Comparison of ENCODE assay signal across 1 cellular context in the genomic region with DNA sequence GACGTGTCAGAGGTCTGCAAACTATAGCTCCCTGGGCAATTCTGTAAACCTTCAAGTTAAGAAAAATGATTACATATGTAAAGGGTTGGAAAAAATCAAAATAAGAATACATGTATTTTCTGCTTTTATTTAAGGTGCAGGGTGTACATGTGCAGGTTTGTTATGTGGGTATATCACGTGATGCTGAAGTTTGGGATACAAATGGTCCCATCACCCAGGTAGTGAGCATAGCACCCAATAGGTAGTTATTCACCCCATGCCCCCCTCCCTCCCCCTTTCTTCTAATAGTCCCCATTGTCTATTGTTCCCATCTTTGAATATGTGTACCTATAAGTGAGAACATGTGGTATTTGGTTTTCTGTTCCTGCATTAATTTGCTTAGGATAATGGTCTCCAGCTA.
A peak's percentile ranks its signal among the peaks of the same experiment; 100 is the strongest.
TF ChIP-seq lines count a peak whose summit lies in the region.

No MANE protein-coding gene starts in this region.

TF ChIP-seq in HepG2, 621 proteins besides CTCF, POLR2A, EP300 and RAD21:
- no peak for TF ChIP-seq CENPX (CRISPR knock-in tag; IDR thresholded peaks at IDR 0.05)
- no peak for TF ChIP-seq RFX5 (IDR thresholded peaks at IDR 0.05; ENCODE audit: low read depth, low read length)
- TF ChIP-seq ZNF572 (CRISPR knock-in tag; IDR thresholded peaks at IDR 0.05) = no peak
- no peak for TF ChIP-seq NR1H2 (CRISPR knock-in tag; IDR thresholded peaks at IDR 0.05; ENCODE audit: borderline replicate concordance, low read depth)
- TF ChIP-seq, protein P1, sequence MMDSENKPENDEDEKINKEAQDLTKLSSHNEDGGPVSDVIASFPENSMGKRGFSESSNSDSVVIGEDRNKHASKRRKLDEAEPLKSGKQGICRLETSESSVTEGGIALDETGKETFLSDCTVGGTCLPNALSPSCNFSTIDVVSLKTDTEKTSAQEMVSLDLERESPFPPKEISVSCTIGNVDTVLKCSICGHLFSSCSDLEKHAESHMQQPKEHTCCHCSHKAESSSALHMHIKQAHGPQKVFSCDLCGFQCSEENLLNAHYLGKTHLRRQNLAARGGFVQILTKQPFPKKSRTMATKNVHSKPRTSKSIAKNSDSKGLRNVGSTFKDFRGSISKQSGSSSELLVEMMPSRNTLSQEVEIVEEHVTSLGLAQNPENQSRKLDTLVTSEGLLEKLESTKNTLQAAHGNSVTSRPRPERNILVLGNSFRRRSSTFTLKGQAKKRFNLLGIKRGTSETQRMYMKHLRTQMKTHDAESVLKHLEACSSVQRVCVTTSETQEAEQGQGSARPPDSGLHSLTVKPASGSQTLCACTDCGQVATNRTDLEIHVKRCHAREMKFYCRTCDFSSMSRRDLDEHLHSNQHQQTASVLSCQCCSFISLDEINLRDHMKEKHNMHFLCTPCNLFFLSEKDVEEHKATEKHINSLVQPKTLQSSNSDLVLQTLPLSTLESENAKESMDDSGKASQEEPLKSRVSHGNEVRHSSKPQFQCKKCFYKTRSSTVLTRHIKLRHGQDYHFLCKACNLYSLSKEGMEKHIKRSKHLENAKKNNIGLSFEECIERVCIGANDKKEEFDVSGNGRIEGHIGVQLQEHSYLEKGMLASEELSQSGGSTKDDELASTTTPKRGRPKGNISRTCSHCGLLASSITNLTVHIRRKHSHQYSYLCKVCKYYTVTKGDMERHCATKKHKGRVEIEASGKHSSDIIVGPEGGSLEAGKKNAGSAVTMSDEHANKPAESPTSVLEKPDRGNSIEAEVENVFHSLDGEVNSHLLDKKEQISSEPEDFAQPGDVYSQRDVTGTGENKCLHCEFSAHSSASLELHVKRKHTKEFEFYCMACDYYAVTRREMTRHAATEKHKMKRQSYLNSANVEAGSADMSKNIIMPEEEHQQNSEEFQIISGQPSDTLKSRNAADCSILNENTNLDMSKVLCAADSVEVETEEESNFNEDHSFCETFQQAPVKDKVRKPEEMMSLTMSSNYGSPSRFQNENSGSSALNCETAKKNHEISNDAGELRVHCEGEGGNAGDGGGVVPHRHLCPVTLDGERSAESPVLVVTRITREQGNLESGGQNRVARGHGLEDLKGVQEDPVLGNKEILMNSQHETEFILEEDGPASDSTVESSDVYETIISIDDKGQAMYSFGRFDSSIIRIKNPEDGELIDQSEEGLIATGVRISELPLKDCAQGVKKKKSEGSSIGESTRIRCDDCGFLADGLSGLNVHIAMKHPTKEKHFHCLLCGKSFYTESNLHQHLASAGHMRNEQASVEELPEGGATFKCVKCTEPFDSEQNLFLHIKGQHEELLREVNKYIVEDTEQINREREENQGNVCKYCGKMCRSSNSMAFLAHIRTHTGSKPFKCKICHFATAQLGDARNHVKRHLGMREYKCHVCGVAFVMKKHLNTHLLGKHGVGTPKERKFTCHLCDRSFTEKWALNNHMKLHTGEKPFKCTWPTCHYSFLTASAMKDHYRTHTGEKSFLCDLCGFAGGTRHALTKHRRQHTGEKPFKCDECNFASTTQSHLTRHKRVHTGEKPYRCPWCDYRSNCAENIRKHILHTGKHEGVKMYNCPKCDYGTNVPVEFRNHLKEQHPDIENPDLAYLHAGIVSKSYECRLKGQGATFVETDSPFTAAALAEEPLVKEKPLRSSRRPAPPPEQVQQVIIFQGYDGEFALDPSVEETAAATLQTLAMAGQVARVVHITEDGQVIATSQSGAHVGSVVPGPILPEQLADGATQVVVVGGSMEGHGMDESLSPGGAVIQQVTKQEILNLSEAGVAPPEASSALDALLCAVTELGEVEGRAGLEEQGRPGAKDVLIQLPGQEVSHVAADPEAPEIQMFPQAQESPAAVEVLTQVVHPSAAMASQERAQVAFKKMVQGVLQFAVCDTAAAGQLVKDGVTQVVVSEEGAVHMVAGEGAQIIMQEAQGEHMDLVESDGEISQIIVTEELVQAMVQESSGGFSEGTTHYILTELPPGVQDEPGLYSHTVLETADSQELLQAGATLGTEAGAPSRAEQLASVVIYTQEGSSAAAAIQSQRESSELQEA (CRISPR knock-in tag; IDR thresholded peaks at IDR 0.05; ENCODE audit: not compliant biosample characterization) = no peak
- TF ChIP-seq HNRNPK (IDR thresholded peaks at IDR 0.05; ENCODE audit: low read depth, low read length, poor library complexity, severe bottlenecking) = peak; percentile 38
- TF ChIP-seq, protein P2, sequence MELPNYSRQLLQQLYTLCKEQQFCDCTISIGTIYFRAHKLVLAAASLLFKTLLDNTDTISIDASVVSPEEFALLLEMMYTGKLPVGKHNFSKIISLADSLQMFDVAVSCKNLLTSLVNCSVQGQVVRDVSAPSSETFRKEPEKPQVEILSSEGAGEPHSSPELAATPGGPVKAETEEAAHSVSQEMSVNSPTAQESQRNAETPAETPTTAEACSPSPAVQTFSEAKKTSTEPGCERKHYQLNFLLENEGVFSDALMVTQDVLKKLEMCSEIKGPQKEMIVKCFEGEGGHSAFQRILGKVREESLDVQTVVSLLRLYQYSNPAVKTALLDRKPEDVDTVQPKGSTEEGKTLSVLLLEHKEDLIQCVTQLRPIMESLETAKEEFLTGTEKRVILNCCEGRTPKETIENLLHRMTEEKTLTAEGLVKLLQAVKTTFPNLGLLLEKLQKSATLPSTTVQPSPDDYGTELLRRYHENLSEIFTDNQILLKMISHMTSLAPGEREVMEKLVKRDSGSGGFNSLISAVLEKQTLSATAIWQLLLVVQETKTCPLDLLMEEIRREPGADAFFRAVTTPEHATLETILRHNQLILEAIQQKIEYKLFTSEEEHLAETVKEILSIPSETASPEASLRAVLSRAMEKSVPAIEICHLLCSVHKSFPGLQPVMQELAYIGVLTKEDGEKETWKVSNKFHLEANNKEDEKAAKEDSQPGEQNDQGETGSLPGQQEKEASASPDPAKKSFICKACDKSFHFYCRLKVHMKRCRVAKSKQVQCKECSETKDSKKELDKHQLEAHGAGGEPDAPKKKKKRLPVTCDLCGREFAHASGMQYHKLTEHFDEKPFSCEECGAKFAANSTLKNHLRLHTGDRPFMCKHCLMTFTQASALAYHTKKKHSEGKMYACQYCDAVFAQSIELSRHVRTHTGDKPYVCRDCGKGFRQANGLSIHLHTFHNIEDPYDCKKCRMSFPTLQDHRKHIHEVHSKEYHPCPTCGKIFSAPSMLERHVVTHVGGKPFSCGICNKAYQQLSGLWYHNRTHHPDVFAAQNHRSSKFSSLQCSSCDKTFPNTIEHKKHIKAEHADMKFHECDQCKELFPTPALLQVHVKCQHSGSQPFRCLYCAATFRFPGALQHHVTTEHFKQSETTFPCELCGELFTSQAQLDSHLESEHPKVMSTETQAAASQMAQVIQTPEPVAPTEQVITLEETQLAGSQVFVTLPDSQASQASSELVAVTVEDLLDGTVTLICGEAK (IDR thresholded peaks at IDR 0.05) = no peak
- TF ChIP-seq, protein P2 (CRISPR knock-in tag; IDR thresholded peaks at IDR 0.05) = no peak
- TF ChIP-seq MYC (CRISPR knock-in tag; IDR thresholded peaks at IDR 0.05; ENCODE audit: borderline replicate concordance) = no peak
- no peak for TF ChIP-seq U2AF2 (IDR thresholded peaks at IDR 0.05; ENCODE audit: low read depth, low read length)
- TF ChIP-seq, protein P3, sequence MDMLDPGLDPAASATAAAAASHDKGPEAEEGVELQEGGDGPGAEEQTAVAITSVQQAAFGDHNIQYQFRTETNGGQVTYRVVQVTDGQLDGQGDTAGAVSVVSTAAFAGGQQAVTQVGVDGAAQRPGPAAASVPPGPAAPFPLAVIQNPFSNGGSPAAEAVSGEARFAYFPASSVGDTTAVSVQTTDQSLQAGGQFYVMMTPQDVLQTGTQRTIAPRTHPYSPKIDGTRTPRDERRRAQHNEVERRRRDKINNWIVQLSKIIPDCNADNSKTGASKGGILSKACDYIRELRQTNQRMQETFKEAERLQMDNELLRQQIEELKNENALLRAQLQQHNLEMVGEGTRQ (IDR thresholded peaks at IDR 0.05; ENCODE audit: low read depth, low read length) = 0 out of 2 replicates have a peak, but pooled peaks have one; percentile 23
- TF ChIP-seq, protein P3 (CRISPR knock-in tag; IDR thresholded peaks at IDR 0.05; ENCODE audit: borderline replicate concordance) = no peak
- no peak for TF ChIP-seq ZNF7 (CRISPR knock-in tag; IDR thresholded peaks at IDR 0.05)
- TF ChIP-seq, protein P4, sequence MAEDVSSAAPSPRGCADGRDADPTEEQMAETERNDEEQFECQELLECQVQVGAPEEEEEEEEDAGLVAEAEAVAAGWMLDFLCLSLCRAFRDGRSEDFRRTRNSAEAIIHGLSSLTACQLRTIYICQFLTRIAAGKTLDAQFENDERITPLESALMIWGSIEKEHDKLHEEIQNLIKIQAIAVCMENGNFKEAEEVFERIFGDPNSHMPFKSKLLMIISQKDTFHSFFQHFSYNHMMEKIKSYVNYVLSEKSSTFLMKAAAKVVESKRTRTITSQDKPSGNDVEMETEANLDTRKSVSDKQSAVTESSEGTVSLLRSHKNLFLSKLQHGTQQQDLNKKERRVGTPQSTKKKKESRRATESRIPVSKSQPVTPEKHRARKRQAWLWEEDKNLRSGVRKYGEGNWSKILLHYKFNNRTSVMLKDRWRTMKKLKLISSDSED (CRISPR knock-in tag; IDR thresholded peaks at IDR 0.05) = no peak
- no peak for TF ChIP-seq ZSCAN25 (CRISPR knock-in tag; IDR thresholded peaks at IDR 0.05)
- TF ChIP-seq, protein P5, sequence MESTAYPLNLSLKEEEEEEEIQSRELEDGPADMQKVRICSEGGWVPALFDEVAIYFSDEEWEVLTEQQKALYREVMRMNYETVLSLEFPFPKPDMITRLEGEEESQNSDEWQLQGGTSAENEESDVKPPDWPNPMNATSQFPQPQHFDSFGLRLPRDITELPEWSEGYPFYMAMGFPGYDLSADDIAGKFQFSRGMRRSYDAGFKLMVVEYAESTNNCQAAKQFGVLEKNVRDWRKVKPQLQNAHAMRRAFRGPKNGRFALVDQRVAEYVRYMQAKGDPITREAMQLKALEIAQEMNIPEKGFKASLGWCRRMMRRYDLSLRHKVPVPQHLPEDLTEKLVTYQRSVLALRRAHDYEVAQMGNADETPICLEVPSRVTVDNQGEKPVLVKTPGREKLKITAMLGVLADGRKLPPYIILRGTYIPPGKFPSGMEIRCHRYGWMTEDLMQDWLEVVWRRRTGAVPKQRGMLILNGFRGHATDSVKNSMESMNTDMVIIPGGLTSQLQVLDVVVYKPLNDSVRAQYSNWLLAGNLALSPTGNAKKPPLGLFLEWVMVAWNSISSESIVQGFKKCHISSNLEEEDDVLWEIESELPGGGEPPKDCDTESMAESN (CRISPR knock-in tag; conservative IDR thresholded peaks at IDR 0.05) = no peak
- no peak for TF ChIP-seq KMT2B (CRISPR knock-in tag; IDR thresholded peaks at IDR 0.05)
- TF ChIP-seq MATR3 (CRISPR knock-in tag; IDR thresholded peaks at IDR 0.05) = no peak
- no peak for TF ChIP-seq ZNF44 (CRISPR knock-in tag; IDR thresholded peaks at IDR 0.05)
- TF ChIP-seq ZNF883 (CRISPR knock-in tag; IDR thresholded peaks at IDR 0.05; ENCODE audit: not compliant biosample characterization) = no peak
- TF ChIP-seq ZNF232 (CRISPR knock-in tag; IDR thresholded peaks at IDR 0.05; ENCODE audit: borderline replicate concordance) = no peak
- TF ChIP-seq, protein P6, sequence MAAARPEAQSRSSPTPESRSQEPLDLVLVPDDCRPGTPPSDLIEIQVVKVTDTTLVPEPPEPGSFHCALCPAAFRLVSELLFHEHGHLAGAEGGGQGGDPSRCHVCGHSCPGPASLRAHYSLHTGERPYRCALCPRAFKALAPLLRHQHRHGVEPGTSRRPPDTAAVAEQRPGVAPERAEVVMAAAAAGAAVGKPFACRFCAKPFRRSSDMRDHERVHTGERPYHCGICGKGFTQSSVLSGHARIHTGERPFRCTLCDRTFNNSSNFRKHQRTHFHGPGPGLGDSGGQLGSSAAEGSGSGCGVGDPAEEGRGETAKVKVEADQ (CRISPR knock-in tag; IDR thresholded peaks at IDR 0.05; ENCODE audit: borderline replicate concordance) = no peak
- no peak for TF ChIP-seq RFXANK (CRISPR knock-in tag; IDR thresholded peaks at IDR 0.05)
- no peak for TF ChIP-seq ZNF263 (CRISPR knock-in tag; IDR thresholded peaks at IDR 0.05)
- TF ChIP-seq, protein P7, sequence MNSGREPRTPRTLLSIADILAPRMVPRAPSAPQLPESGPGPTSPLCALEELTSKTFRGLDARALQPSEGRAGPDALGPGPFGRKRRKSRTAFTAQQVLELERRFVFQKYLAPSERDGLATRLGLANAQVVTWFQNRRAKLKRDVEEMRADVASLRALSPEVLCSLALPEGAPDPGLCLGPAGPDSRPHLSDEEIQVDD (CRISPR knock-in tag; IDR thresholded peaks at IDR 0.05; ENCODE audit: borderline replicate concordance) = no peak
- TF ChIP-seq RAD51 (IDR thresholded peaks at IDR 0.05; ENCODE audit: borderline replicate concordance) = peak; percentile 58; the same call in 1 of the 2 replicates
- no peak for TF ChIP-seq KLF9 (CRISPR knock-in tag; IDR thresholded peaks at IDR 0.05; ENCODE audit: low read depth)
- no peak for TF ChIP-seq ATF7-NPFF (CRISPR knock-in tag; IDR thresholded peaks at IDR 0.05; ENCODE audit: low read depth)
